16 cellular contexts compared by ENCODE assay signal in the genomic region with DNA sequence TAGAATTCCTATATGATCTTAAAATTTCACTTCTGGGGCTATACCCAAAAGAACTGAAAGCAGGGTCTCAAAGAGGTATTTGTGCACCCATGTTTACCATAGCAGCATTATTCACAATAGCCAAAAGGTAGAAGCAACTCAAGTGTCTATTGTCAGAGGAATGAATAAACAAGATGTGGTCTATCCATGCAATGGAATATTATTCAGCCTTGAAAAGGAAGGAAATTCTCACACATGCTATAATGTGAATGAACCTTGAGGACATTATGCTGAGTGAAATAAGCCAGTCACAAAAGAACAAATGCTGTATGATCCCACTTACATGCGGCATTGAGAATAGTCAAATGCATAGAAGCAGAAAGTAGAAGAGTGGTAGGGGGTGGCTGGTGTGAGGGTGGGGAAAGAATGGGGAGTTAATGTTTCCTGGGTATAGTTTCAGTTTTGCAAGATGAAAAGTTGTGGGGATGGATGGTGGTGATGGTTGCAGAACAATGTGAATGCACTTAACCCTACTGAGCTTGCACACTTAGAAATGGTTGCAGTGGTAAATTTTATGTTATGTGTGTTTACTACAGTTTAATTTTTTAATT.
A peak's percentile ranks its signal among the peaks of the same experiment; 100 is the strongest.
DNase-seq lines count a peak whose midpoint lies in the region; ATAC-seq, FAIRE-seq and TF ChIP-seq lines count a peak whose summit lies in the region.
"Had no signal": no experiment of that assay in that cellular context is flagged by ENCODE, and none has a peak within 500 bp of the region (broad histone marks: within the 10 kb centered on the region; RNA-seq: fewer than 3 reads in every experiment).

No MANE protein-coding gene starts in this region.

- peaks cover 42% of the 10 kb centered on the region for H3K4me1 ChIP-seq in DOHH2 (ENCODE audit: control insufficient read depth, low read length)
- peaks cover 84% of the 10 kb centered on the region for H3K4me1 ChIP-seq in OCI-LY3 (ENCODE audit: low read length)
- H3K4me1 ChIP-seq in GM12878 (ENCODE audit: control insufficient read depth, insufficient read depth, low read length), result peaks cover 80% of the 10 kb centered on the region
- no peaks in the 10 kb centered on the region for H3K4me1 ChIP-seq in kidney (ENCODE audit: control insufficient read depth in 1 of 2, insufficient read depth in 1 of 2, low read depth in 1 of 2, low read length in 2 of 2)
- H3K4me1 ChIP-seq: BE2C had no signal

- RAD21 ChIA-PET in GM12878 (lab: Charles Lee; ENCODE audit: unreplicated experiment), result interaction anchor here (0.9 to 11.3 kb wide), 6 partner anchors 18 to 164 kb away, joined by 3 to 257 read pairs (median 4); no protein-coding TSS in a partner anchor

- FAIRE-seq in GM19239 (lab: Jason Lieb, UNC), result peak; percentile 85
- FAIRE-seq in GM12878 (lab: Jason Lieb, UNC), result no peak
- no peak for FAIRE-seq in kidney (lab: Jason Lieb, UNC)
- FAIRE-seq: frontal cortex had no signal

- H3K9me3 ChIP-seq in DOHH2 (ENCODE audit: control insufficient read depth, insufficient read depth, low read length) (no peaks in the 10 kb centered on the region), OCI-LY3 (ENCODE audit: insufficient read depth, low read length) (peaks cover 7% of the 10 kb centered on the region; the same call in 1 of the 2 replicates), GM12878 (replicated peaks; ENCODE audit: control insufficient read depth, insufficient read depth, low read length) (no peaks in the 10 kb centered on the region; the same call in 1 of the 3 replicates), kidney (ENCODE audit: control insufficient read depth in 1 of 2, low read length in 2 of 2) (no peaks in the 10 kb centered on the region)
- H3K9me3 ChIP-seq: BE2C had no signal

- TF ChIP-seq RAD21 in GM12878 (IDR thresholded peaks at IDR 0.05; ENCODE audit: insufficient read depth, low read depth, low read length), result no peak

- ATAC-seq in GM12878 (peak; percentile 44), HG03025 (IDR thresholded peaks at IDR 0.05; ENCODE audit: low FRiP score, unreplicated experiment) (no peak), GM18861 (IDR thresholded peaks at IDR 0.05; ENCODE audit: unreplicated experiment) (no peak)
- ATAC-seq: GM23338, sciatic nerve had no signal

- intact Hi-C loops in GM12878 (cut with micrococcal nuclease; ENCODE audit: unreplicated experiment), result no loop called here
- intact Hi-C loops in kidney (cut with DNase I), result no loop called here

- no peaks in the 10 kb centered on the region for H3K27me3 ChIP-seq in DOHH2 (ENCODE audit: control insufficient read depth, low read length)
- no peaks in the 10 kb centered on the region for H3K27me3 ChIP-seq in OCI-LY3 (ENCODE audit: low read depth, low read length)
- no peaks in the 10 kb centered on the region for H3K27me3 ChIP-seq in GM12878 (replicated peaks in 1 of 2; ENCODE audit: control insufficient read depth in 2 of 2, insufficient read depth in 2 of 2, low read length in 1 of 2)
- H3K27me3 ChIP-seq: BE2C had no signal

- TF ChIP-seq CTCF in DOHH2 (IDR thresholded peaks at IDR 0.05; ENCODE audit: low read depth, low read length, poor library complexity, severe bottlenecking) (no peak), OCI-LY3 (IDR thresholded peaks at IDR 0.05; ENCODE audit: low read depth, low read length) (no peak), GM12878 (IDR thresholded peaks at IDR 0.05 in 2 of 3, conservative IDR thresholded peaks at IDR 0.05 in 1 of 3; ENCODE audit: control insufficient read depth in 2 of 3, extremely low read depth in 1 of 3, insufficient read depth in 1 of 3, low read depth in 3 of 3, low read length in 3 of 3) (no peak), kidney (IDR thresholded peaks at IDR 0.05; ENCODE audit: borderline replicate concordance, extremely low read depth, insufficient read depth) (no peak)

- SMC1A ChIA-PET in GM12878 (lab: Charles Lee; ENCODE audit: uncharacterized antibody, unreplicated experiment), result interaction anchor here (0.7 to 12.9 kb wide), 9 partner anchors 10 to 164 kb away, joined by 3 to 229 read pairs (median 6); no protein-coding TSS in a partner anchor

- in situ Hi-C loops in GM12878 (cut with MboI), result no loop called here

- WGBS in GM12878 (ENCODE audit: insufficient coverage, insufficient replicate concordance, low lambda C conversion rate, missing lambda C conversion rate), result 5% methylated on average over 1 of the region's 1 CpG

- no peak overlapping the region for H2AFZ ChIP-seq in OCI-LY3 (ENCODE audit: low read depth, low read length)
- no peak overlapping the region for H2AFZ ChIP-seq in GM12878 (ENCODE audit: control insufficient read depth, low read depth, low read length)
- H2AFZ ChIP-seq: GM23338 had no signal

- H3K4me3 ChIP-seq in DOHH2 (ENCODE audit: low read length) (no peak overlapping the region), OCI-LY3 (ENCODE audit: low read length) (no peak overlapping the region), GM12878 (no peak overlapping the region), kidney (ENCODE audit: low read length in 2 of 2) (no peak overlapping the region)
- H3K4me3 ChIP-seq: GM23338 had no signal

- H4K20me1 ChIP-seq in DOHH2 (ENCODE audit: control insufficient read depth, insufficient read depth, low read depth, low read length) (no peaks in the 10 kb centered on the region), OCI-LY3 (ENCODE audit: insufficient read depth, low read length) (no peaks in the 10 kb centered on the region), GM12878 (ENCODE audit: control insufficient read depth, insufficient read depth) (no peaks in the 10 kb centered on the region)

- H3K79me2 ChIP-seq in DOHH2 (ENCODE audit: control insufficient read depth, low read length), result no peaks in the 10 kb centered on the region
- no peaks in the 10 kb centered on the region for H3K79me2 ChIP-seq in OCI-LY3 (ENCODE audit: low read length)
- no peaks in the 10 kb centered on the region for H3K79me2 ChIP-seq in GM12878 (ENCODE audit: control insufficient read depth, insufficient read depth, low read length)

- H3K27ac ChIP-seq in DOHH2 (ENCODE audit: low read depth, low read length) (no peak overlapping the region), OCI-LY3 (ENCODE audit: low read length) (peak overlapping the region; percentile 20; the same call in 1 of the 2 replicates), GM12878 (ENCODE audit: control insufficient read depth, insufficient read depth) (peak overlapping the region; percentile 79), kidney (ENCODE audit: low read depth in 2 of 2, low read length in 2 of 2) (no peak overlapping the region)
- H3K27ac ChIP-seq: epithelial cell of prostate had no signal

- H3K9ac ChIP-seq in OCI-LY3 (ENCODE audit: low read length) (no peak overlapping the region), GM12878 (ENCODE audit: control insufficient read depth, insufficient read depth, low read length) (no peak overlapping the region), kidney (ENCODE audit: low read length in 2 of 2) (no peak overlapping the region)

- H3K4me2 ChIP-seq in DOHH2 (ENCODE audit: low read length) (peak overlapping the region; percentile 59; the same call in 1 of the 2 replicates), OCI-LY3 (ENCODE audit: low read length) (peak overlapping the region; percentile 37; the same call in 1 of the 2 replicates), GM12878 (ENCODE audit: control insufficient read depth, insufficient read depth) (peak overlapping the region; percentile 45)
- H3K4me2 ChIP-seq: GM23338 had no signal

- no peaks in the 10 kb centered on the region for H3F3A ChIP-seq in DOHH2 (ENCODE audit: control insufficient read depth, insufficient read depth)

- no peak for TF ChIP-seq EP300 in GM12878 (IDR thresholded peaks at IDR 0.05; ENCODE audit: borderline replicate concordance in 1 of 2, control insufficient read depth in 1 of 2, low read depth in 2 of 2, low read length in 2 of 2)

- CTCF ChIA-PET in GM12878 (lab: Yijun Ruan, JAX), result interaction anchor here (0.8 to 1.4 kb wide), 4 partner anchors 17 to 77 kb away, joined by 3 read pairs; no protein-coding TSS in a partner anchor

- POLR2A ChIA-PET in GM12878 (lab: Charles Lee), result interaction anchor here (0.5 to 7.8 kb wide), 5 partner anchors 16 to 89 kb away, joined by 4 to 111 read pairs (median 6); no protein-coding TSS in a partner anchor

- TF ChIP-seq POLR2A in GM12878 (IDR thresholded peaks at IDR 0.05; ENCODE audit: low read depth, low read length), result no peak

- no peaks in the 10 kb centered on the region for H3K36me3 ChIP-seq in DOHH2 (ENCODE audit: control insufficient read depth, low read length)
- peaks cover 11% of the 10 kb centered on the region for H3K36me3 ChIP-seq in OCI-LY3 (replicated peaks; ENCODE audit: low read depth, low read length)
- no peaks in the 10 kb centered on the region for H3K36me3 ChIP-seq in GM12878 (ENCODE audit: control insufficient read depth in 2 of 2, insufficient read depth in 2 of 2, low read length in 1 of 2)
- H3K36me3 ChIP-seq in kidney (ENCODE audit: control insufficient read depth in 1 of 2, insufficient read depth in 2 of 2, low read length in 2 of 2), result no peaks in the 10 kb centered on the region
- H3K36me3 ChIP-seq: BE2C had no signal

- BruUV-seq in GM12878 (replicated peaks; lab: Mats Ljungman, UMichigan), result no TSS peak

- no peak for DNase-seq in GM19239 (ENCODE audit: insufficient read length, low spot score)
- DNase-seq in GM12878 (ENCODE audit: low read depth, low spot score), result peak; percentile 74
- DNase-seq in kidney, result no peak
- DNase-seq: activated gamma-delta T cell, BE2C, NCI-H1694 treated with DMSO at 0.1 percent for 48 hours, NCI-H446 treated with DMSO at 0.1 percent for 48 hours, SHP77 treated with DMSO at 0.1 percent for 48 hours had no signal

- no peaks in the 10 kb centered on the region for H3K9me2 ChIP-seq in DOHH2 (replicated peaks; ENCODE audit: control insufficient read depth, low read length)

TF ChIP-seq in GM12878, 131 proteins besides CTCF, POLR2A, EP300 and RAD21 (continues in another document):
- TF ChIP-seq ZNF622 (IDR thresholded peaks at IDR 0.05) (no peak), SMARCA5 (IDR thresholded peaks at IDR 0.05) (peak; percentile 72; the same call in 1 of the 2 replicates)
- TF ChIP-seq, protein P1, sequence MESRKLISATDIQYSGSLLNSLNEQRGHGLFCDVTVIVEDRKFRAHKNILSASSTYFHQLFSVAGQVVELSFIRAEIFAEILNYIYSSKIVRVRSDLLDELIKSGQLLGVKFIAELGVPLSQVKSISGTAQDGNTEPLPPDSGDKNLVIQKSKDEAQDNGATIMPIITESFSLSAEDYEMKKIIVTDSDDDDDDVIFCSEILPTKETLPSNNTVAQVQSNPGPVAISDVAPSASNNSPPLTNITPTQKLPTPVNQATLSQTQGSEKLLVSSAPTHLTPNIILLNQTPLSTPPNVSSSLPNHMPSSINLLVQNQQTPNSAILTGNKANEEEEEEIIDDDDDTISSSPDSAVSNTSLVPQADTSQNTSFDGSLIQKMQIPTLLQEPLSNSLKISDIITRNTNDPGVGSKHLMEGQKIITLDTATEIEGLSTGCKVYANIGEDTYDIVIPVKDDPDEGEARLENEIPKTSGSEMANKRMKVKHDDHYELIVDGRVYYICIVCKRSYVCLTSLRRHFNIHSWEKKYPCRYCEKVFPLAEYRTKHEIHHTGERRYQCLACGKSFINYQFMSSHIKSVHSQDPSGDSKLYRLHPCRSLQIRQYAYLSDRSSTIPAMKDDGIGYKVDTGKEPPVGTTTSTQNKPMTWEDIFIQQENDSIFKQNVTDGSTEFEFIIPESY (IDR thresholded peaks at IDR 0.05), result no peak

Comparison
In these comparisons a context has a peak if more than half of its experiments do, and no peak if none do; other contexts are left out.
1. H3K27ac ChIP-seq: peak in OCI-LY3 (single experiment) and GM12878 (single experiment); none in DOHH2 (single experiment) and kidney (0 of 2).
2. Peak in every context shown above with its lines, with median percentiles within 50 percentile points of each other: H3K4me2 ChIP-seq.